In the genomic region with DNA sequence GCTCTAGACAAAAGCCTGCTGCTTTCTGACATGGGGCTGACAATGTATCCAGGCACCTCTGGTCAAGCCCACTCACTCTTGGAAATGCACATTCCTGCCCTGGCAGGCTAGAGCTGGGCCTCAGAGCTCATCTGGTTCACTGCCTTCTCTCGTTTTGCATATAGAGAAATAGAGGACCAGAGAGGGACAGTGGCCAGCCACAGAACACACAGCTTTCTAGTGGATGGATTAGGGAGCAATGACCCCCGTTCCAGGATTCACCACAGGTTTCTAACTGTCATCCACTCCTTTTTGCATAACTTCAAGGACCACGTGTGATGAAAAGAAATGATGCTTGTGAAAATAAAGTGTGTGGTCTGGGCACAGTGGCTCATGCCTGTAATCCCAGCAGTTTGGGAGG, we compare ENCODE assay signal across 22 cellular contexts.
DNase-seq lines count a peak whose midpoint lies in the region; ATAC-seq and TF ChIP-seq lines count a peak whose summit lies in the region.
"Had no signal": no experiment of that assay in that cellular context is flagged by ENCODE, and none has a peak within 500 bp of the region (broad histone marks: within the 10 kb centered on the region; RNA-seq: fewer than 3 reads in every experiment).

No MANE protein-coding gene starts in this region.

- H3K4me1 ChIP-seq in BLaER1 = peaks cover 36% of the 10 kb centered on the region
- H3K4me1 ChIP-seq in BLaER1 treated with 17β-estradiol and CSF1 and Interleukin-3, amounts not matched to agents 10 nM and 100 nM = peaks cover 5 to 42% (median 28%) of the 10 kb centered on the region in 10 experiments; a peak in 18 of 20 replicates
- H3K4me1 ChIP-seq: BE2C had no signal

- no peaks in the 10 kb centered on the region for H3K36me3 Mint-ChIP-seq in glutamatergic neuron (ENCODE audit: unreplicated experiment)
- H3K36me3 Mint-ChIP-seq: CD14-positive monocyte; CD4-positive, alpha-beta memory T cell; CD4-positive, CD25-positive, alpha-beta regulatory T cell; CD8-positive, alpha-beta memory T cell had no signal

- peak overlapping the region; percentile 2 for H3K27ac Mint-ChIP-seq in glutamatergic neuron (ENCODE audit: unreplicated experiment)
- H3K27ac Mint-ChIP-seq: CD14-positive monocyte; CD4-positive, alpha-beta memory T cell; CD4-positive, CD25-positive, alpha-beta regulatory T cell; CD8-positive, alpha-beta memory T cell had no signal

- peaks cover 5% of the 10 kb centered on the region for H3K27me3 Mint-ChIP-seq in glutamatergic neuron (ENCODE audit: unreplicated experiment)
- H3K27me3 Mint-ChIP-seq: CD4-positive, CD25-positive, alpha-beta regulatory T cell had no signal

- H3K27ac ChIP-seq in BLaER1 = 0 out of 2 replicates have a peak overlapping the region, but pooled peaks have one; percentile 61
- H3K27ac ChIP-seq in BLaER1 treated with 17β-estradiol and CSF1 and Interleukin-3, amounts not matched to agents 10 nM and 100 nM = peak overlapping the region in 4 of 11 experiments; percentile 62 to 72 (median 66); a peak in 7 of 22 replicates

- peak overlapping the region; percentile 69 for H3K4me2 ChIP-seq in BLaER1
- peak overlapping the region in 9 of 11 experiments; percentile 18 to 75 (median 60); a peak in 17 of 22 replicates for H3K4me2 ChIP-seq in BLaER1 treated with 17β-estradiol and CSF1 and Interleukin-3, amounts not matched to agents 10 nM and 100 nM

- DNase-seq in glutamatergic neuron (no peak), NCI-H82 (lab: John Stamatoyannopoulos, UW) (no peak)
- DNase-seq: 8988T; ACHN; BE2C; C1 segment of cervical spinal cord; CD4-positive, alpha-beta memory T cell; CD4-positive, CD25-positive, alpha-beta regulatory T cell; CD8-positive, alpha-beta memory T cell; COR-L47; DMS 273 treated with DMSO at 0.1 percent for 48 hours; DMS153; DMS53; DMS79; DND-41; EL; GDM1 had no signal

- peak overlapping the region; percentile 18; the same call in 1 of the 2 replicates for H3K9ac ChIP-seq in BLaER1
- H3K9ac ChIP-seq in BLaER1 treated with 17β-estradiol and CSF1 and Interleukin-3, amounts not matched to agents 10 nM and 100 nM = peak overlapping the region in 3 of 11 experiments; percentile 47 to 60 (median 56); a peak in 4 of 22 replicates

- no peak for ATAC-seq in HG03565 (IDR thresholded peaks at IDR 0.05; ENCODE audit: unreplicated experiment)
- ATAC-seq: GM12878 had no signal

- H3K4me1 Mint-ChIP-seq in glutamatergic neuron (ENCODE audit: low read depth, unreplicated experiment) = peaks cover 11% of the 10 kb centered on the region
- H3K4me1 Mint-ChIP-seq: CD14-positive monocyte; CD4-positive, alpha-beta memory T cell; CD4-positive, CD25-positive, alpha-beta regulatory T cell; CD8-positive, alpha-beta memory T cell had no signal

- H3K4me3 ChIP-seq in BLaER1 = no peak overlapping the region
- no peak overlapping the region for H3K4me3 ChIP-seq in BLaER1 treated with 17β-estradiol and CSF1 and Interleukin-3, amounts not matched to agents 10 nM and 100 nM
- H3K4me3 ChIP-seq: GM12878 had no signal

- TF ChIP-seq CTCF in glutamatergic neuron (IDR thresholded peaks at IDR 0.05; ENCODE audit: partially characterized antibody, unreplicated experiment) = no peak

- H3K9me3 ChIP-seq in BLaER1 = no peaks in the 10 kb centered on the region
- H3K9me3 ChIP-seq in BLaER1 treated with 17β-estradiol and CSF1 and Interleukin-3, amounts not matched to agents 10 nM and 100 nM (replicated peaks in 1 of 11) = no peaks in the 10 kb centered on the region
- H3K9me3 ChIP-seq: BE2C had no signal

- H3K9me3 Mint-ChIP-seq in glutamatergic neuron (ENCODE audit: unreplicated experiment) = peaks cover 2% of the 10 kb centered on the region
- H3K9me3 Mint-ChIP-seq: CD8-positive, alpha-beta memory T cell had no signal

- no peaks in the 10 kb centered on the region for H3K36me3 ChIP-seq in BLaER1
- H3K36me3 ChIP-seq in BLaER1 treated with 17β-estradiol and CSF1 and Interleukin-3, amounts not matched to agents 10 nM and 100 nM = no peaks in the 10 kb centered on the region
- H3K36me3 ChIP-seq: BE2C had no signal

- H3K4me3 Mint-ChIP-seq in glutamatergic neuron (ENCODE audit: unreplicated experiment) = no peak overlapping the region
- H3K4me3 Mint-ChIP-seq: CD14-positive monocyte; CD4-positive, alpha-beta memory T cell; CD4-positive, CD25-positive, alpha-beta regulatory T cell; CD8-positive, alpha-beta memory T cell had no signal

- H3K27me3 ChIP-seq in BLaER1 = no peaks in the 10 kb centered on the region
- no peaks in the 10 kb centered on the region for H3K27me3 ChIP-seq in BLaER1 treated with 17β-estradiol and CSF1 and Interleukin-3, amounts not matched to agents 10 nM and 100 nM
- H3K27me3 ChIP-seq: BE2C had no signal

- H4K20me1 ChIP-seq in BLaER1 = no peaks in the 10 kb centered on the region
- no peaks in the 10 kb centered on the region for H4K20me1 ChIP-seq in BLaER1 treated with 17β-estradiol and CSF1 and Interleukin-3, amounts not matched to agents 10 nM and 100 nM
